2 cellular contexts compared by ENCODE assay signal in the genomic region with DNA sequence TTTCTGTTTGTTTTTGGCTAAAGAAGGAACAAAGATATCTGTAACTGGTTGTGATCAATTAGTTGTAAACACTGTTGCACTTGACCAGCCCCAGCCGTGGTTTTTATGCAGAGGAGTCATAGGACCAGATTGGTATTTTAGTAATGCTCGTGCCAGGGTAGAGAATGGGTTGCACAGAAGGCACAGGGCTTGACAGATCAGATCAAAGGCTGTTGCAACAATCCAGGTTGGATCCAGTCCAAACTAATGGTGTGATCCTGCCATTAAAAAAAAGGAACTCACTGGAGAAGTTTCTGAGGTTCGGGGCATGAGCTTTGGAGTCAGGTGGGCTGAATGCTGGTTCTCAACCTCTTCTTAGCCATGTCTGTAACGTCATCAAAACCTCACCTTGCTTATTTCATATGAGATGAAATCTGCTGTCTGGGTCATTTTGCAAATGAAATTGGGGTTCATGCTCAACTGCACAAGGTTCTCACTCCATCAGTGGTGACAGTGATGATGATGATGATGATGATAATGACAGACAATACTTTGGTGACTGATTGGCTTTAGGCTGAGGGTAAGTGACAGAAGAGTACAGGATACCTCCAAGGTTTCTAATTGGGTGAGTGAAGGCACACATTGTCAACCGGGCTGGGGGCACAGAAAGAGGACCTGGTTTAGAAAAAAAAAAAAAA.
TF ChIP-seq lines count a peak whose summit lies in the region.

No MANE protein-coding gene starts in this region.

TF ChIP-seq in WTC11, 78 proteins besides CTCF, POLR2A, EP300 and RAD21 (continued from another document):
- no peak for TF ChIP-seq E2F5 (CRISPR knock-in tag; IDR thresholded peaks at IDR 0.05)
- TF ChIP-seq ZNF671 (CRISPR knock-in tag; IDR thresholded peaks at IDR 0.05), result no peak
- no peak for TF ChIP-seq NR1H2 (CRISPR knock-in tag; IDR thresholded peaks at IDR 0.05)
- TF ChIP-seq, protein P1, sequence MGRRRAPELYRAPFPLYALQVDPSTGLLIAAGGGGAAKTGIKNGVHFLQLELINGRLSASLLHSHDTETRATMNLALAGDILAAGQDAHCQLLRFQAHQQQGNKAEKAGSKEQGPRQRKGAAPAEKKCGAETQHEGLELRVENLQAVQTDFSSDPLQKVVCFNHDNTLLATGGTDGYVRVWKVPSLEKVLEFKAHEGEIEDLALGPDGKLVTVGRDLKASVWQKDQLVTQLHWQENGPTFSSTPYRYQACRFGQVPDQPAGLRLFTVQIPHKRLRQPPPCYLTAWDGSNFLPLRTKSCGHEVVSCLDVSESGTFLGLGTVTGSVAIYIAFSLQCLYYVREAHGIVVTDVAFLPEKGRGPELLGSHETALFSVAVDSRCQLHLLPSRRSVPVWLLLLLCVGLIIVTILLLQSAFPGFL (CRISPR knock-in tag; IDR thresholded peaks at IDR 0.05; ENCODE audit: borderline replicate concordance), result no peak
- TF ChIP-seq, protein P2, sequence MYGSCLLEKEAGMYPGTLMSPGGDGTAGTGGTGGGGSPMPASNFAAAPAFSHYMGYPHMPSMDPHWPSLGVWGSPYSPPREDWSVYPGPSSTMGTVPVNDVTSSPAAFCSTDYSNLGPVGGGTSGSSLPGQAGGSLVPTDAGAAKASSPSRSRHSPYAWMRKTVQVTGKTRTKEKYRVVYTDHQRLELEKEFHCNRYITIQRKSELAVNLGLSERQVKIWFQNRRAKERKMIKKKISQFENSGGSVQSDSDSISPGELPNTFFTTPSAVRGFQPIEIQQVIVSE (CRISPR knock-in tag; IDR thresholded peaks at IDR 0.05; ENCODE audit: borderline replicate concordance), result no peak
- no peak for TF ChIP-seq ZBTB21 (CRISPR knock-in tag; IDR thresholded peaks at IDR 0.05; ENCODE audit: borderline replicate concordance)
- TF ChIP-seq MXD4 (CRISPR knock-in tag; IDR thresholded peaks at IDR 0.05; ENCODE audit: borderline replicate concordance), result no peak
- no peak for TF ChIP-seq ZNF219 (CRISPR knock-in tag; IDR thresholded peaks at IDR 0.05; ENCODE audit: borderline replicate concordance)

TF ChIP-seq in HEK293T, 16 proteins besides CTCF, POLR2A, EP300 and RAD21 (continued from another document):
- TF ChIP-seq, protein P3, sequence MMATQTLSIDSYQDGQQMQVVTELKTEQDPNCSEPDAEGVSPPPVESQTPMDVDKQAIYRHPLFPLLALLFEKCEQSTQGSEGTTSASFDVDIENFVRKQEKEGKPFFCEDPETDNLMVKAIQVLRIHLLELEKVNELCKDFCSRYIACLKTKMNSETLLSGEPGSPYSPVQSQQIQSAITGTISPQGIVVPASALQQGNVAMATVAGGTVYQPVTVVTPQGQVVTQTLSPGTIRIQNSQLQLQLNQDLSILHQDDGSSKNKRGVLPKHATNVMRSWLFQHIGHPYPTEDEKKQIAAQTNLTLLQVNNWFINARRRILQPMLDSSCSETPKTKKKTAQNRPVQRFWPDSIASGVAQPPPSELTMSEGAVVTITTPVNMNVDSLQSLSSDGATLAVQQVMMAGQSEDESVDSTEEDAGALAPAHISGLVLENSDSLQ (IDR thresholded peaks at IDR 0.05), result no peak
- TF ChIP-seq FOXK2 (IDR thresholded peaks at IDR 0.05) (no peak), FOXM1 (IDR thresholded peaks at IDR 0.05; ENCODE audit: borderline replicate concordance) (no peak), NFRKB (IDR thresholded peaks at IDR 0.05) (no peak), SUZ12 (IDR thresholded peaks at IDR 0.05) (no peak), TARDBP (IDR thresholded peaks at IDR 0.05) (no peak)
TF ChIP-seq in HEK293T: peak in this region for 0.
